Comparison of ENCODE assay signal across 8 cellular contexts in the genomic region with DNA sequence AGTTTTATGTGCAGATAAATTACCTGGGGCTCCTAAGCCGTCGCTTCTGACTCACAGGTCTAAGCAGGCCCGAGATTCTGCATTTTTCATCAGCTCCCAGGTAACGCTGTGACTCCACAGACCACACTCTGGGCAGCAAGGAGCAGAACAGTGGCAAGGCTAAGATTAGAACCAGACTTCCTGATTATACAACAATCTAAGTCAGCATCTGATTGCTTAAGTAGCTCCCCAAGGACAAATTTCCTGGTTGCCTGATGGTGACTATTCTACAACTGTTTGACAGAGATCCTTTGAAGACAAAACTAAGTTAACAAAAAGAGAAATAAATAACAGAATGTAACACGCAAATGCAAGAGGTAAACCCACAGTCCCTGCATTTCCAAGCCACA.
DNase-seq lines count a peak whose midpoint lies in the region; ATAC-seq and TF ChIP-seq lines count a peak whose summit lies in the region.

No MANE protein-coding gene starts in this region.

- peaks cover 13 to 14% of the 10 kb centered on the region in 2 donors for H3K36me3 Mint-ChIP-seq in stimulated activated naive B cell treated with anti-CD40 and anti-IgM and Interleukin-4, amounts not matched to agents 10 μg/mL and 1 μg/mL and 100 μg/mL, for 72 hours

- peak overlapping the region; percentile 25 for H3K4me2 ChIP-seq in hepatocyte

- in situ Hi-C loops in astrocyte of the spinal cord (cut with HindIII; ENCODE audit: low sequenced_read_pairs), result no loop called here

- H3K27ac Mint-ChIP-seq in stimulated activated naive B cell treated with anti-CD40 and anti-IgM and Interleukin-4, amounts not matched to agents 10 μg/mL and 1 μg/mL and 100 μg/mL, for 72 hours, result no peak overlapping the region

- no peaks in the 10 kb centered on the region for H3K9me2 ChIP-seq in hepatocyte (replicated peaks; ENCODE audit: insufficient read depth)

- intact Hi-C loops in testis (cut with DNase I; ENCODE audit: low total_unique reads), result no loop called here

- H3K4me3 ChIP-seq in astrocyte of the spinal cord (ENCODE audit: low read depth, low read length), result no peak overlapping the region
- H3K4me3 ChIP-seq in hepatocyte, result no peak overlapping the region
- no peak overlapping the region for H3K4me3 ChIP-seq in testis

- 30% methylated on average over 5 of the region's 5 CpGs for WGBS in hepatocyte (ENCODE audit: low lambda C conversion rate, missing lambda C conversion rate)
- 56 to 57% methylated on average over 5 of the region's 5 CpGs for WGBS in testis, 2 donors

- no peaks in the 10 kb centered on the region for H3K27me3 Mint-ChIP-seq in stimulated activated naive B cell treated with anti-CD40 and anti-IgM and Interleukin-4, amounts not matched to agents 10 μg/mL and 1 μg/mL and 100 μg/mL, for 72 hours

- H3K4me3 Mint-ChIP-seq in stimulated activated naive B cell treated with anti-CD40 and anti-IgM and Interleukin-4, amounts not matched to agents 10 μg/mL and 1 μg/mL and 100 μg/mL, for 72 hours, result peak overlapping the region in 1 of 2 donors; percentile 22

- H3K27ac ChIP-seq in hepatocyte (peak overlapping the region; percentile 74), testis (peak overlapping the region in 1 of 2 donors; percentile 46)

- H3K9me3 Mint-ChIP-seq in stimulated activated naive B cell treated with anti-CD40 and anti-IgM and Interleukin-4, amounts not matched to agents 10 μg/mL and 1 μg/mL and 100 μg/mL, for 72 hours, result no peaks in the 10 kb centered on the region

- H4K20me1 ChIP-seq in hepatocyte (ENCODE audit: insufficient read depth, poor library complexity, severe bottlenecking), result peaks cover 11% of the 10 kb centered on the region

- H3K36me3 ChIP-seq in hepatocyte (replicated peaks; ENCODE audit: insufficient read depth, low read depth) (no peaks in the 10 kb centered on the region), testis (ENCODE audit: low read depth, missing control alignments) (no peaks in the 10 kb centered on the region)

- H3K27me3 ChIP-seq in hepatocyte, result no peaks in the 10 kb centered on the region
- H3K27me3 ChIP-seq in testis, result no peaks in the 10 kb centered on the region

- H3K4me1 Mint-ChIP-seq in stimulated activated naive B cell treated with anti-CD40 and anti-IgM and Interleukin-4, amounts not matched to agents 10 μg/mL and 1 μg/mL and 100 μg/mL, for 72 hours, result peaks cover 30 to 48% of the 10 kb centered on the region in 2 donors

- DNase-seq in GM04504 (ENCODE audit: low read depth) (peak; percentile 64), astrocyte of the spinal cord (ENCODE audit: low read depth, low spot score) (peak; percentile 50), hepatocyte (ENCODE audit: low spot score) (no peak), smooth muscle cell of the brain vasculature (ENCODE audit: low read depth, low spot score) (peak; percentile 17), DMS114 treated with DMSO at 0.1 percent for 48 hours (lab: John Stamatoyannopoulos, UW; ENCODE audit: unreplicated experiment) (no peak), testis (no peak)
- DNase-seq in stimulated activated naive B cell treated with anti-CD40 and anti-IgM and Interleukin-4, amounts not matched to agents 10 μg/mL and 1 μg/mL and 100 μg/mL, for 72 hours, result no peak

- H3K79me2 ChIP-seq in hepatocyte, result peaks cover 94% of the 10 kb centered on the region

- TF ChIP-seq CTCF in astrocyte of the spinal cord (IDR thresholded peaks at IDR 0.05; ENCODE audit: low read depth, low read length) (no peak), hepatocyte (IDR thresholded peaks at IDR 0.05; ENCODE audit: poor library complexity) (no peak), testis (IDR thresholded peaks at IDR 0.05) (no peak)

- H3K4me1 ChIP-seq in hepatocyte (ENCODE audit: insufficient read depth) (peaks cover 41% of the 10 kb centered on the region), testis (peaks cover 38% of the 10 kb centered on the region)

- no peak for ATAC-seq in HG02970 (IDR thresholded peaks at IDR 0.05; ENCODE audit: low FRiP score, unreplicated experiment)
- no peak for ATAC-seq in stimulated activated naive B cell treated with anti-CD40 and anti-IgM and Interleukin-4, amounts not matched to agents 10 μg/mL and 1 μg/mL and 100 μg/mL, for 72 hours (replicated peaks)

- H2AFZ ChIP-seq in hepatocyte, result no peak overlapping the region

- no peaks in the 10 kb centered on the region for H3K9me3 ChIP-seq in hepatocyte (ENCODE audit: low read depth)
- no peaks in the 10 kb centered on the region for H3K9me3 ChIP-seq in testis

- TF ChIP-seq POLR2A in testis (IDR thresholded peaks at IDR 0.05), result no peak

Comparison
In these comparisons a context has a peak if more than half of its experiments do, and no peak if none do; other contexts are left out.
1. DNase-seq: peak in GM04504 (single experiment), astrocyte of the spinal cord (single experiment) and smooth muscle cell of the brain vasculature (single experiment); none in hepatocyte (single experiment), DMS114 treated with DMSO at 0.1 percent for 48 hours (single experiment), stimulated activated naive B cell treated with anti-CD40 and anti-IgM and Interleukin-4, amounts not matched to agents 10 μg/mL and 1 μg/mL and 100 μg/mL, for 72 hours (single experiment) and testis (single experiment).